ENCODE assay signal across 10 cellular contexts in the genomic region with DNA sequence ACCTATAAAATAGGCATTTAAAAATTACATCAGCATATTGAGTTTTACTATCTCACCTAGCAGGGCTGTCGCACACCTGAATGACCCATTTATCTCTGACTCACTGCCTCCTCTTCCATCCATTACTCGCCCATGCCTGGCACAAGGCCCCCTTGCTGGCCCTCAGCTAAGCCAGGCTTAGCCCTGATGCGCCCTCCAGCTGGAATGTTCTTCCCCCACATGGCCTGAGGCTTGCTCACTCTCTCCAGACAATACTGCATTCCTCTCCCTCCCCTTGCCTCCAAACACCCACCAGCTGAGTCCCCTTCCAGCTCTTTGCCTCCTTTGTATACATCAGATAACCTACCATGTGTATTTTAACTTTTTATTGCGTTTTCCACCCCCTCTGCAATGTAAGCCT. TPM values are rescaled to one million over a fixed set of nuclear protein-coding genes. Genes with fewer than 3 reads are reported as not detected.
DNase-seq lines count a peak whose midpoint lies in the region; ATAC-seq and TF ChIP-seq lines count a peak whose summit lies in the region.
"Had no signal": no experiment of that assay in that cellular context is flagged by ENCODE, and none has a peak within 500 bp of the region (broad histone marks: within the 10 kb centered on the region; RNA-seq: fewer than 3 reads in every experiment).

No MANE protein-coding gene starts in this region.

- no peak overlapping the region for H4K91ac ChIP-seq in neuronal stem cell (ENCODE audit: low read depth, low read length, poor library complexity)

- TF ChIP-seq CTCF in BE2C (IDR thresholded peaks at IDR 0.05; ENCODE audit: low read depth, low read length) (no peak), endodermal cell (conservative IDR thresholded peaks at IDR 0.05) (no peak), omental fat pad (IDR thresholded peaks at IDR 0.05) (no peak)

- peaks cover 39% of the 10 kb centered on the region for H3K4me1 Mint-ChIP-seq in endodermal cell

- H2AK5ac ChIP-seq in neuronal stem cell (ENCODE audit: low read depth, low read length): no peak overlapping the region

- H3K4me3 Mint-ChIP-seq in endodermal cell: no peak overlapping the region

- H3K27ac Mint-ChIP-seq in endodermal cell: peak overlapping the region; percentile 33

- H3K27me3 ChIP-seq in BE2C (no peaks in the 10 kb centered on the region), endodermal cell (ENCODE audit: control insufficient read depth, insufficient read depth, low read length, poor library complexity, severe bottlenecking) (no peaks in the 10 kb centered on the region), neuronal stem cell (ENCODE audit: control insufficient read depth in 3 of 3, insufficient read depth in 3 of 3, low read depth in 1 of 3, low read length in 3 of 3) (no peaks in the 10 kb centered on the region)

- DNase-seq in BE2C (peak; percentile 21), NCI-H226 (peak; percentile 94), endodermal cell (peak; percentile 73), omental fat pad (ENCODE audit: low spot score) (peak; percentile 34), SIG-M5 treated with dmso at 0.1 percent for 504 hours (lab: John Stamatoyannopoulos, UW; ENCODE audit: unreplicated experiment) (no peak), neuronal stem cell (ENCODE audit: low spot score) (no peak)
- DNase-seq: activated CD8-positive, alpha-beta memory T cell treated with anti-CD3 and anti-CD28 coated beads, Interleukin-2, amount 50 U/mL, for 4 hours; effector memory CD4-positive, alpha-beta T cell had no signal

- ATAC-seq in omental fat pad (ENCODE audit: low FRiP score) (peak; percentile 65), GM18868 (IDR thresholded peaks at IDR 0.05; ENCODE audit: unreplicated experiment) (no peak), GM18511 (IDR thresholded peaks at IDR 0.05; ENCODE audit: unreplicated experiment) (no peak)

- no peak overlapping the region for H2BK15ac ChIP-seq in neuronal stem cell (ENCODE audit: low read length)

- H3K27me3 Mint-ChIP-seq in endodermal cell (ENCODE audit: insufficient read depth): no peaks in the 10 kb centered on the region

- no peak overlapping the region for H2BK120ac ChIP-seq in neuronal stem cell (ENCODE audit: low read depth, low read length)

- H3K9me3 Mint-ChIP-seq in endodermal cell: no peaks in the 10 kb centered on the region

- no peak overlapping the region for H3K23ac ChIP-seq in neuronal stem cell (ENCODE audit: low read depth, low read length, poor library complexity)

- no peaks in the 10 kb centered on the region for H3K79me1 ChIP-seq in neuronal stem cell (ENCODE audit: low read depth, low read length)

- no peak overlapping the region for H2BK5ac ChIP-seq in neuronal stem cell (ENCODE audit: low read length)

- no peak overlapping the region for H3K27ac ChIP-seq in endodermal cell (ENCODE audit: low read depth, low read length)
- no peak overlapping the region for H3K27ac ChIP-seq in neuronal stem cell (replicated peaks; ENCODE audit: low read length)

- no peaks in the 10 kb centered on the region for H3K9me3 ChIP-seq in BE2C
- H3K9me3 ChIP-seq in endodermal cell (ENCODE audit: control insufficient read depth, low read length): no peaks in the 10 kb centered on the region
- H3K9me3 ChIP-seq in neuronal stem cell (replicated peaks in 1 of 2; ENCODE audit: control insufficient read depth in 2 of 2, insufficient read depth in 1 of 2, low read depth in 1 of 2, low read length in 2 of 2): no peaks in the 10 kb centered on the region

- no peak overlapping the region for H3K18ac ChIP-seq in neuronal stem cell (ENCODE audit: low read length)

- H3K4me1 ChIP-seq in BE2C (0 out of 2 replicates have a peak, but pooled peaks cover 3% of the 10 kb centered on the region), endodermal cell (ENCODE audit: control insufficient read depth, insufficient read depth, low read length) (peaks cover 13% of the 10 kb centered on the region), neuronal stem cell (ENCODE audit: control insufficient read depth in 2 of 2, insufficient read depth in 1 of 2, low read depth in 1 of 2, low read length in 2 of 2) (peaks cover 5 to 11% of the 10 kb centered on the region in 2 donors)

- H4K8ac ChIP-seq in neuronal stem cell (ENCODE audit: low read depth, low read length): no peak overlapping the region

- H2BK12ac ChIP-seq in neuronal stem cell (ENCODE audit: low read length): no peak overlapping the region

- H3K4ac ChIP-seq in neuronal stem cell (ENCODE audit: low read length): no peak overlapping the region

- no peak overlapping the region for H2AFZ ChIP-seq in neuronal stem cell (ENCODE audit: low read length)

- H3K4me2 ChIP-seq in neuronal stem cell (ENCODE audit: insufficient read depth, low read length, poor library complexity, severe bottlenecking): no peak overlapping the region

- WGBS in endodermal cell (ENCODE audit: insufficient coverage in 1 of 2, insufficient read length in 1 of 2), 2 experiments: 69% methylated on average over 3 to 4 of the region's 4 CpGs
- no CpG with 5 or more reads among the region's 4 CpGs for WGBS in neuronal stem cell (ENCODE audit: extremely low coverage in 2 of 2, insufficient read length in 2 of 2, insufficient replicate concordance in 1 of 2), 2 donors

- H3K36me3 Mint-ChIP-seq in endodermal cell (ENCODE audit: low read depth): peaks cover 38% of the 10 kb centered on the region

- H3K4me3 ChIP-seq in BE2C (ENCODE audit: low read depth, low read length) (no peak overlapping the region), endodermal cell (ENCODE audit: low read length) (no peak overlapping the region), neuronal stem cell (ENCODE audit: low read length in 2 of 2) (no peak overlapping the region)

- H3K9ac ChIP-seq in endodermal cell (ENCODE audit: extremely low read depth, low read length, poor library complexity, severe bottlenecking): peak overlapping the region; percentile 18
- no peak overlapping the region for H3K9ac ChIP-seq in neuronal stem cell (ENCODE audit: low read depth, low read length, poor library complexity)

- no peaks in the 10 kb centered on the region for H3K36me3 ChIP-seq in BE2C
- peaks cover 32% of the 10 kb centered on the region for H3K36me3 ChIP-seq in endodermal cell (ENCODE audit: control insufficient read depth, insufficient read depth, low read length)
- no peaks in the 10 kb centered on the region for H3K36me3 ChIP-seq in neuronal stem cell (replicated peaks in 1 of 2; ENCODE audit: control insufficient read depth in 2 of 2, insufficient read depth in 2 of 2, low read length in 2 of 2)

- H3K14ac ChIP-seq in neuronal stem cell (ENCODE audit: low read length): no peak overlapping the region

RNA-seq across cellular contexts. Expression of a gene that starts 7.2 kb away (rescaled TPM):
- polyA plus RNA-seq in BE2C (2012; ENCODE audit: insufficient read depth, insufficient read length, low read depth): 7.5 TPM
- total RNA-seq in endodermal cell (10 to 100 TPM; 25.8 to 30.3 TPM), omental fat pad (100 to 1,000 TPM in 1 of 4 donors, 10 to 100 TPM in 3; 71.1 to 114 (median 88.4) TPM)
- 12.5 TPM for polyA plus RNA-seq in endodermal cell (2013, experiment 1 of 2)
- 14.0 TPM for polyA plus RNA-seq in endodermal cell (2013, experiment 2 of 2)
- 6.1 TPM for polyA plus RNA-seq in neuronal stem cell (2013, experiment 1 of 2)
- polyA plus RNA-seq in neuronal stem cell (2013, experiment 2 of 2): 6.0 TPM

Comparison
In these comparisons a context has a peak if more than half of its experiments do, and no peak if none do; other contexts are left out.
1. DNase-seq: peak in BE2C (single experiment), NCI-H226 (single experiment), endodermal cell (single experiment) and omental fat pad (single experiment); none in SIG-M5 treated with dmso at 0.1 percent for 504 hours (single experiment) and neuronal stem cell (single experiment).